In the genomic region with DNA sequence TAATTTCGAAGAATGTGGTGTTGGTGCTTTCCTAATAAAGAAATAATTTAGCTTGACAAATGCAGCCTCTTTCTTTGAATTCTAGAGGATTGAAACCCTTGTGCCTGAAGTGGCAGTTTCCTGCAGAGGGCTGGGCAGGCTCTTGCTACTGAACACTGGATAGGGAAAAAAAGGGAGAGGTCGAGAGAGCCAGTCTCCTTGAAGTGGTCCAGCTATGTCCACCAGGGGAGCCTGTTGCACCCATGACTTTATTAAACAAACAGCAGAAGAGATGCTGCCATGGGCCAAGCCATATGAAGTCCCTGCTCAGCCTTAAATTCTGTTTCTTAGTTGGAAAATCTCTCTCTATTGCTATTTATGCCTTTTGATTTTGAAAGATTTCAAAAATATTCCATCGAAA, we compare ENCODE assay signal across 18 cellular contexts.
A peak's percentile ranks its signal among the peaks of the same experiment; 100 is the strongest.
DNase-seq lines count a peak whose midpoint lies in the region; ATAC-seq and TF ChIP-seq lines count a peak whose summit lies in the region.
"Had no signal": no experiment of that assay in that cellular context is flagged by ENCODE, and none has a peak within 500 bp of the region (broad histone marks: within the 10 kb centered on the region; RNA-seq: fewer than 3 reads in every experiment).

No MANE protein-coding gene starts in this region.

- H3K27me3 Mint-ChIP-seq in stimulated activated naive CD8-positive, alpha-beta T cell treated with anti-CD3 and anti-CD28 coated beads, Interleukin-15, Interleukin-2, amounts not matched to agents 100 ng/mL and 50 ng/mL, for 24 hours, result no peaks in the 10 kb centered on the region
- no peaks in the 10 kb centered on the region for H3K27me3 Mint-ChIP-seq in stimulated activated naive CD8-positive, alpha-beta T cell treated with anti-CD3 and anti-CD28 coated beads, Interleukin-15, amount 100 ng/mL, for 72 hours
- no peaks in the 10 kb centered on the region for H3K27me3 Mint-ChIP-seq in WTC11 (ENCODE audit: low read depth)
- H3K27me3 Mint-ChIP-seq: CD4-positive, CD25-positive, alpha-beta regulatory T cell had no signal

- TF ChIP-seq CTCF in WTC11 (IDR thresholded peaks at IDR 0.05) (no peak), esophagus muscularis mucosa (IDR thresholded peaks at IDR 0.05) (no peak)

- TF ChIP-seq POLR2A in esophagus muscularis mucosa (IDR thresholded peaks at IDR 0.05; ENCODE audit: low read depth), result no peak

- no peak for DNase-seq in stimulated activated naive CD8-positive, alpha-beta T cell treated with anti-CD3 and anti-CD28 coated beads, Interleukin-15, amount 100 ng/mL, for 72 hours
- no peak for DNase-seq in WTC11 (ENCODE audit: low spot score)
- peak; percentile 12 for DNase-seq in esophagus muscularis mucosa (ENCODE audit: extremely low spot score)
- no peak for DNase-seq in islet precursor cell
- no peak for DNase-seq in NCI-H1092 (lab: John Stamatoyannopoulos, UW)
- DNase-seq in sciatic nerve (ENCODE audit: low spot score), result no peak
- DNase-seq: ACHN; AML-193; Caco-2; CD4-positive, CD25-positive, alpha-beta regulatory T cell; NCI-H187 treated with DMSO at 0.1 percent for 48 hours; NCI-H2171 treated with DMSO at 0.1 percent for 48 hours; NCI-H748 treated with DMSO at 0.1 percent for 48 hours; OCI-M1; RPMI8226; SJCRH30 had no signal

- peaks cover 23% of the 10 kb centered on the region for H3K4me1 Mint-ChIP-seq in stimulated activated naive CD8-positive, alpha-beta T cell treated with anti-CD3 and anti-CD28 coated beads, Interleukin-15, Interleukin-2, amounts not matched to agents 100 ng/mL and 50 ng/mL, for 24 hours (ENCODE audit: low read depth)
- H3K4me1 Mint-ChIP-seq in stimulated activated naive CD8-positive, alpha-beta T cell treated with anti-CD3 and anti-CD28 coated beads, Interleukin-15, amount 100 ng/mL, for 72 hours, result peaks cover 27% of the 10 kb centered on the region
- peaks cover 24% of the 10 kb centered on the region for H3K4me1 Mint-ChIP-seq in WTC11

- TF ChIP-seq EP300 in esophagus muscularis mucosa (IDR thresholded peaks at IDR 0.05), result no peak

- ATAC-seq in stimulated activated naive CD8-positive, alpha-beta T cell treated with anti-CD3 and anti-CD28 coated beads, Interleukin-15, amount 100 ng/mL, for 72 hours, result no peak
- ATAC-seq in WTC11 (peak; percentile 65; the same call in 1 of the 2 replicates), sciatic nerve (no peak)

- H3K9me3 ChIP-seq in esophagus muscularis mucosa, result no peaks in the 10 kb centered on the region
- H3K9me3 ChIP-seq: Caco-2, HAP-1, SJCRH30 had no signal

- WGBS in esophagus muscularis mucosa, result 94% methylated on average over 3 of the region's 3 CpGs

- no peaks in the 10 kb centered on the region for H3K4me1 ChIP-seq in esophagus muscularis mucosa
- H3K4me1 ChIP-seq: Caco-2, HAP-1, SJCRH30 had no signal

- no peaks in the 10 kb centered on the region for H3K27me3 ChIP-seq in esophagus muscularis mucosa
- H3K27me3 ChIP-seq: SJCRH30 had no signal

- peaks cover 91% of the 10 kb centered on the region for H3K36me3 Mint-ChIP-seq in stimulated activated naive CD8-positive, alpha-beta T cell treated with anti-CD3 and anti-CD28 coated beads, Interleukin-15, Interleukin-2, amounts not matched to agents 100 ng/mL and 50 ng/mL, for 24 hours (ENCODE audit: low read depth)
- peaks cover 6% of the 10 kb centered on the region for H3K36me3 Mint-ChIP-seq in WTC11

- intact Hi-C loops in esophagus muscularis mucosa (cut with DNase I), result no loop called here
- intact Hi-C loops in sciatic nerve (cut with DNase I), result no loop called here

- no peak overlapping the region for H3K27ac ChIP-seq in esophagus muscularis mucosa (replicated peaks in 1 of 4)
- H3K27ac ChIP-seq: SJCRH30 had no signal

- H3K4me3 Mint-ChIP-seq in stimulated activated naive CD8-positive, alpha-beta T cell treated with anti-CD3 and anti-CD28 coated beads, Interleukin-15, Interleukin-2, amounts not matched to agents 100 ng/mL and 50 ng/mL, for 24 hours, result no peak overlapping the region
- no peak overlapping the region for H3K4me3 Mint-ChIP-seq in stimulated activated naive CD8-positive, alpha-beta T cell treated with anti-CD3 and anti-CD28 coated beads, Interleukin-15, amount 100 ng/mL, for 72 hours
- H3K4me3 Mint-ChIP-seq in WTC11, result no peak overlapping the region
- H3K4me3 Mint-ChIP-seq: CD4-positive, CD25-positive, alpha-beta regulatory T cell had no signal

- H3K36me3 ChIP-seq in esophagus muscularis mucosa, result peaks cover 6 to 76% (median 52%) of the 10 kb centered on the region in 4 donors
- H3K36me3 ChIP-seq: HAP-1 had no signal

- CTCF ChIA-PET in WTC11 (lab: Charles Lee), result interaction anchor here (0.6 to 1.0 kb wide), 2 partner anchors 11 to 12 kb away, joined by 3 read pairs; no protein-coding TSS in a partner anchor

- H3K4me3 ChIP-seq in esophagus muscularis mucosa, result no peak overlapping the region
- H3K4me3 ChIP-seq: HAP-1, SJCRH30 had no signal

- POLR2A ChIA-PET in WTC11 (lab: Charles Lee), result no interaction called here

- peaks cover 6% of the 10 kb centered on the region for H3K9me3 Mint-ChIP-seq in stimulated activated naive CD8-positive, alpha-beta T cell treated with anti-CD3 and anti-CD28 coated beads, Interleukin-15, Interleukin-2, amounts not matched to agents 100 ng/mL and 50 ng/mL, for 24 hours
- H3K9me3 Mint-ChIP-seq in stimulated activated naive CD8-positive, alpha-beta T cell treated with anti-CD3 and anti-CD28 coated beads, Interleukin-15, amount 100 ng/mL, for 72 hours, result peaks cover 6 to 7% of the 10 kb centered on the region in 2 donors
- peaks cover 4% of the 10 kb centered on the region; the same call in 1 of the 2 replicates for H3K9me3 Mint-ChIP-seq in WTC11

- peak overlapping the region; percentile 45 for H3K27ac Mint-ChIP-seq in stimulated activated naive CD8-positive, alpha-beta T cell treated with anti-CD3 and anti-CD28 coated beads, Interleukin-15, Interleukin-2, amounts not matched to agents 100 ng/mL and 50 ng/mL, for 24 hours
- H3K27ac Mint-ChIP-seq in stimulated activated naive CD8-positive, alpha-beta T cell treated with anti-CD3 and anti-CD28 coated beads, Interleukin-15, amount 100 ng/mL, for 72 hours, result no peak overlapping the region
- no peak overlapping the region for H3K27ac Mint-ChIP-seq in WTC11

TF ChIP-seq in WTC11, 78 proteins besides CTCF, POLR2A, EP300 and RAD21 (continues in another document):
- TF ChIP-seq, protein P1, sequence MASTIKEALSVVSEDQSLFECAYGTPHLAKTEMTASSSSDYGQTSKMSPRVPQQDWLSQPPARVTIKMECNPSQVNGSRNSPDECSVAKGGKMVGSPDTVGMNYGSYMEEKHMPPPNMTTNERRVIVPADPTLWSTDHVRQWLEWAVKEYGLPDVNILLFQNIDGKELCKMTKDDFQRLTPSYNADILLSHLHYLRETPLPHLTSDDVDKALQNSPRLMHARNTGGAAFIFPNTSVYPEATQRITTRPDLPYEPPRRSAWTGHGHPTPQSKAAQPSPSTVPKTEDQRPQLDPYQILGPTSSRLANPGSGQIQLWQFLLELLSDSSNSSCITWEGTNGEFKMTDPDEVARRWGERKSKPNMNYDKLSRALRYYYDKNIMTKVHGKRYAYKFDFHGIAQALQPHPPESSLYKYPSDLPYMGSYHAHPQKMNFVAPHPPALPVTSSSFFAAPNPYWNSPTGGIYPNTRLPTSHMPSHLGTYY (CRISPR knock-in tag; IDR thresholded peaks at IDR 0.05), result no peak
- TF ChIP-seq, protein P2, sequence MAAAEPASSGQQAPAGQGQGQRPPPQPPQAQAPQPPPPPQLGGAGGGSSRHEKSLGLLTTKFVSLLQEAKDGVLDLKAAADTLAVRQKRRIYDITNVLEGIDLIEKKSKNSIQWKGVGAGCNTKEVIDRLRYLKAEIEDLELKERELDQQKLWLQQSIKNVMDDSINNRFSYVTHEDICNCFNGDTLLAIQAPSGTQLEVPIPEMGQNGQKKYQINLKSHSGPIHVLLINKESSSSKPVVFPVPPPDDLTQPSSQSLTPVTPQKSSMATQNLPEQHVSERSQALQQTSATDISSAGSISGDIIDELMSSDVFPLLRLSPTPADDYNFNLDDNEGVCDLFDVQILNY (CRISPR knock-in tag; IDR thresholded peaks at IDR 0.05), result no peak
- no peak for TF ChIP-seq TP53 (CRISPR knock-in tag; IDR thresholded peaks at IDR 0.05)
- TF ChIP-seq, protein P3, sequence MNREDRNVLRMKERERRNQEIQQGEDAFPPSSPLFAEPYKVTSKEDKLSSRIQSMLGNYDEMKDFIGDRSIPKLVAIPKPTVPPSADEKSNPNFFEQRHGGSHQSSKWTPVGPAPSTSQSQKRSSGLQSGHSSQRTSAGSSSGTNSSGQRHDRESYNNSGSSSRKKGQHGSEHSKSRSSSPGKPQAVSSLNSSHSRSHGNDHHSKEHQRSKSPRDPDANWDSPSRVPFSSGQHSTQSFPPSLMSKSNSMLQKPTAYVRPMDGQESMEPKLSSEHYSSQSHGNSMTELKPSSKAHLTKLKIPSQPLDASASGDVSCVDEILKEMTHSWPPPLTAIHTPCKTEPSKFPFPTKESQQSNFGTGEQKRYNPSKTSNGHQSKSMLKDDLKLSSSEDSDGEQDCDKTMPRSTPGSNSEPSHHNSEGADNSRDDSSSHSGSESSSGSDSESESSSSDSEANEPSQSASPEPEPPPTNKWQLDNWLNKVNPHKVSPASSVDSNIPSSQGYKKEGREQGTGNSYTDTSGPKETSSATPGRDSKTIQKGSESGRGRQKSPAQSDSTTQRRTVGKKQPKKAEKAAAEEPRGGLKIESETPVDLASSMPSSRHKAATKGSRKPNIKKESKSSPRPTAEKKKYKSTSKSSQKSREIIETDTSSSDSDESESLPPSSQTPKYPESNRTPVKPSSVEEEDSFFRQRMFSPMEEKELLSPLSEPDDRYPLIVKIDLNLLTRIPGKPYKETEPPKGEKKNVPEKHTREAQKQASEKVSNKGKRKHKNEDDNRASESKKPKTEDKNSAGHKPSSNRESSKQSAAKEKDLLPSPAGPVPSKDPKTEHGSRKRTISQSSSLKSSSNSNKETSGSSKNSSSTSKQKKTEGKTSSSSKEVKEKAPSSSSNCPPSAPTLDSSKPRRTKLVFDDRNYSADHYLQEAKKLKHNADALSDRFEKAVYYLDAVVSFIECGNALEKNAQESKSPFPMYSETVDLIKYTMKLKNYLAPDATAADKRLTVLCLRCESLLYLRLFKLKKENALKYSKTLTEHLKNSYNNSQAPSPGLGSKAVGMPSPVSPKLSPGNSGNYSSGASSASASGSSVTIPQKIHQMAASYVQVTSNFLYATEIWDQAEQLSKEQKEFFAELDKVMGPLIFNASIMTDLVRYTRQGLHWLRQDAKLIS (CRISPR knock-in tag; IDR thresholded peaks at IDR 0.05; ENCODE audit: borderline replicate concordance), result no peak
- TF ChIP-seq, protein P4, sequence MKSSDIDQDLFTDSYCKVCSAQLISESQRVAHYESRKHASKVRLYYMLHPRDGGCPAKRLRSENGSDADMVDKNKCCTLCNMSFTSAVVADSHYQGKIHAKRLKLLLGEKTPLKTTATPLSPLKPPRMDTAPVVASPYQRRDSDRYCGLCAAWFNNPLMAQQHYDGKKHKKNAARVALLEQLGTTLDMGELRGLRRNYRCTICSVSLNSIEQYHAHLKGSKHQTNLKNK (CRISPR knock-in tag; IDR thresholded peaks at IDR 0.05), result no peak
- TF ChIP-seq ZNF423 (CRISPR knock-in tag; IDR thresholded peaks at IDR 0.05), result no peak
- TF ChIP-seq ZNF416 (CRISPR knock-in tag; IDR thresholded peaks at IDR 0.05), result no peak
- no peak for TF ChIP-seq ZNF671 (CRISPR knock-in tag; IDR thresholded peaks at IDR 0.05)
- TF ChIP-seq NR3C1 (CRISPR knock-in tag; conservative IDR thresholded peaks at IDR 0.05; ENCODE audit: low read depth), result no peak
